20 cellular contexts compared by ENCODE assay signal in the genomic region with DNA sequence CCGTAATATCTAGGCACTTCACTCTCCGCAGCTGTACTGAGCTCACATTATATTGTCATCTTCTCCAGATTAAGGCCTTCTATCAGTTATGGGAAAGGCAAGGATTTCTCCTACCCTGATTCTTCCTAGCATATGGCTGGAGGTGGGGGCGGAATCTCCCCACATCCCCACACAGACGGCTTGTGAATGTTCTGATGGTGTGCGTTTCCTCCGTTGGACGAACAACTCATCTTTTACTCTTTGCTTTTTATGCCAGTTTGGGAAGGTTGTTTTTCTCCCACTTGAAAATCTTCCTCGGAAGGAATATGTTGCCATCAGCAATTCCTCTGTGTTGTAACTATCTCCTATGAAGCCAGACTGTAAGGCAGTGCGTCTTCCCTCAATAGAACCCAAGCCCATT. TPM values are rescaled to one million over a fixed set of nuclear protein-coding genes. Genes with fewer than 3 reads are reported as not detected.
DNase-seq lines count a peak whose midpoint lies in the region; ATAC-seq, FAIRE-seq and TF ChIP-seq lines count a peak whose summit lies in the region.
"Had no signal": no experiment of that assay in that cellular context is flagged by ENCODE, and none has a peak within 500 bp of the region (broad histone marks: within the 10 kb centered on the region; RNA-seq: fewer than 3 reads in every experiment).

No MANE protein-coding gene starts in this region.

- H2AK5ac ChIP-seq in mesenchymal stem cell (ENCODE audit: low read length, severe bottlenecking): no peak overlapping the region

- H3K36me3 ChIP-seq in bronchial epithelial cell (ENCODE audit: control insufficient read depth, insufficient read depth, low read length) (no peaks in the 10 kb centered on the region), mesenchymal stem cell (ENCODE audit: control insufficient read depth in 1 of 2, insufficient read depth in 2 of 2, low read depth in 1 of 2, low read length in 2 of 2) (peaks cover 0 to 4% of the 10 kb centered on the region in 2 experiments)
- H3K36me3 ChIP-seq: BE2C, HAP-1 had no signal

- POLR2A ChIA-PET in activated CD4-positive, alpha-beta T cell treated with anti-CD3 and anti-CD28 coated beads for 36 hours (lab: Charles Lee): no interaction called here

- H3K4me3 Mint-ChIP-seq in activated CD4-positive, alpha-beta T cell treated with anti-CD3 and anti-CD28 coated beads for 36 hours: no peak overlapping the region
- H3K4me3 Mint-ChIP-seq: CD4-positive, alpha-beta T cell had no signal

- no peak for TF ChIP-seq CTCF in bronchial epithelial cell (IDR thresholded peaks at IDR 0.05; ENCODE audit: insufficient read depth, low read length, severe bottlenecking)

- H3K27me3 ChIP-seq in bronchial epithelial cell (ENCODE audit: control insufficient read depth, insufficient read depth, low read length) (no peaks in the 10 kb centered on the region), mesenchymal stem cell (ENCODE audit: control insufficient read depth in 1 of 2, insufficient read depth in 1 of 2, low read length in 2 of 2) (no peaks in the 10 kb centered on the region)
- H3K27me3 ChIP-seq: BE2C had no signal

- CTCF ChIA-PET in activated CD4-positive, alpha-beta T cell treated with anti-CD3 and anti-CD28 coated beads for 36 hours (lab: Charles Lee): no interaction called here

- H2BK5ac ChIP-seq in mesenchymal stem cell (ENCODE audit: low read depth, low read length, poor library complexity, severe bottlenecking): no peak overlapping the region

- WGBS in mesenchymal stem cell: 98% methylated on average over 8 of the region's 9 CpGs

- H3K9me3 Mint-ChIP-seq in activated CD4-positive, alpha-beta T cell treated with anti-CD3 and anti-CD28 coated beads for 36 hours (ENCODE audit: low read depth): no peaks in the 10 kb centered on the region
- H3K9me3 Mint-ChIP-seq: CD4-positive, alpha-beta T cell had no signal

- no peaks in the 10 kb centered on the region for H3K36me3 Mint-ChIP-seq in activated CD4-positive, alpha-beta T cell treated with anti-CD3 and anti-CD28 coated beads for 36 hours (ENCODE audit: low read depth)

- peak overlapping the region; percentile 67 for H4K8ac ChIP-seq in mesenchymal stem cell (ENCODE audit: low read length)

- H3K4me1 ChIP-seq in mesenchymal stem cell (ENCODE audit: control insufficient read depth, insufficient read depth, low read depth, low read length): peaks cover 14% of the 10 kb centered on the region
- H3K4me1 ChIP-seq: Caco-2 had no signal

- peaks cover 6% of the 10 kb centered on the region for H3K4me1 Mint-ChIP-seq in activated CD4-positive, alpha-beta T cell treated with anti-CD3 and anti-CD28 coated beads for 36 hours

- no peak overlapping the region for H3K14ac ChIP-seq in mesenchymal stem cell (ENCODE audit: low read length in 2 of 2)

- no peaks in the 10 kb centered on the region for H3K9me3 ChIP-seq in mesenchymal stem cell (ENCODE audit: control insufficient read depth, low read length)
- H3K9me3 ChIP-seq: BE2C, Caco-2, HAP-1 had no signal

- DNase-seq in HTR-8/SVneo (ENCODE audit: insufficient read length, low spot score) (no peak), bronchial epithelial cell (ENCODE audit: low read depth) (no peak), mesenchymal stem cell (no peak), frontal cortex (ENCODE audit: low spot score in 2 of 2) (no peak), DMS153 (lab: John Stamatoyannopoulos, UW) (no peak)
- no peak for DNase-seq in activated CD4-positive, alpha-beta T cell treated with anti-CD3 and anti-CD28 coated beads for 36 hours
- DNase-seq: BE2C; C1 segment of cervical spinal cord; Caco-2; CD4-positive, alpha-beta T cell; DMS79; GDM1; GM23248; KG1 had no signal

- H3K27ac Mint-ChIP-seq in activated CD4-positive, alpha-beta T cell treated with anti-CD3 and anti-CD28 coated beads for 36 hours: no peak overlapping the region
- H3K27ac Mint-ChIP-seq: CD4-positive, alpha-beta T cell had no signal

- no peak overlapping the region for H3K23ac ChIP-seq in mesenchymal stem cell (ENCODE audit: low read length in 2 of 2)

- H3K4me3 ChIP-seq in bronchial epithelial cell (ENCODE audit: low read depth, low read length) (no peak overlapping the region), mesenchymal stem cell (ENCODE audit: insufficient read depth in 1 of 2, low read depth in 1 of 2, low read length in 2 of 2) (no peak overlapping the region)
- H3K4me3 ChIP-seq: GM23248, HAP-1 had no signal

- no peak overlapping the region for H2AFZ ChIP-seq in mesenchymal stem cell (ENCODE audit: low read depth, low read length)
- H2AFZ ChIP-seq: GM23248 had no signal

- peak overlapping the region; percentile 91 for H4K91ac ChIP-seq in mesenchymal stem cell (ENCODE audit: low read length)

- H2BK12ac ChIP-seq in mesenchymal stem cell (ENCODE audit: low read length in 2 of 2): peak overlapping the region; percentile 17 to 97

- peak overlapping the region; percentile 34 to 62 for H3K18ac ChIP-seq in mesenchymal stem cell (ENCODE audit: low read depth in 1 of 2, low read length in 2 of 2)

- peak overlapping the region; percentile 44 for H2BK15ac ChIP-seq in mesenchymal stem cell (ENCODE audit: low read depth, poor library complexity, severe bottlenecking)

- FAIRE-seq in HTR-8/SVneo (lab: Jason Lieb, UNC) (peak; percentile 62), bronchial epithelial cell (lab: Jason Lieb, UNC) (peak; percentile 32), frontal cortex (lab: Jason Lieb, UNC) (no peak)
- FAIRE-seq: D721Med, HepG2 had no signal

- H3K4ac ChIP-seq in mesenchymal stem cell (ENCODE audit: low read depth in 1 of 2, low read length in 2 of 2): peak overlapping the region in 1 of 2 experiments; percentile 82

- intact Hi-C loops in activated CD4-positive, alpha-beta T cell treated with anti-CD3 and anti-CD28 coated beads for 36 hours (cut with DNase I, micrococcal nuclease): no loop called here

- H3K4me2 ChIP-seq in mesenchymal stem cell (ENCODE audit: low read length, poor library complexity, severe bottlenecking): no peak overlapping the region

- peak overlapping the region; percentile 58 for H2BK120ac ChIP-seq in mesenchymal stem cell (ENCODE audit: low read depth, low read length)

- H3K79me1 ChIP-seq in mesenchymal stem cell (replicated peaks; ENCODE audit: low read length, poor library complexity, severe bottlenecking): peaks cover 36% of the 10 kb centered on the region

- no peak overlapping the region for H3K27ac ChIP-seq in mesenchymal stem cell (ENCODE audit: low read length, poor library complexity, severe bottlenecking)
- peak overlapping the region; percentile 47 for H3K27ac ChIP-seq in temporal lobe (ENCODE audit: low read depth, low read length)
- H3K27ac ChIP-seq: GM23248, HL-60 had no signal

- no peak overlapping the region for H3K9ac ChIP-seq in mesenchymal stem cell (ENCODE audit: low read length)
- H3K9ac ChIP-seq: GM23248 had no signal

- no peak for ATAC-seq in GM19395 (IDR thresholded peaks at IDR 0.05; ENCODE audit: unreplicated experiment)
- no peak for ATAC-seq in activated CD4-positive, alpha-beta T cell treated with anti-CD3 and anti-CD28 coated beads for 36 hours
- ATAC-seq: HepG2 had no signal

- H3K27me3 Mint-ChIP-seq in activated CD4-positive, alpha-beta T cell treated with anti-CD3 and anti-CD28 coated beads for 36 hours: no peaks in the 10 kb centered on the region
- H3K27me3 Mint-ChIP-seq: CD4-positive, alpha-beta T cell had no signal

RNA-seq across cellular contexts. Expression of a gene that starts 24.3 kb away (rescaled TPM):
- total RNA-seq in bronchial epithelial cell: 5.0 and 11.6 TPM in 2 replicates
- polyA plus RNA-seq in mesenchymal stem cell (2013, experiment 1 of 2): 11.5 TPM
- 11.2 TPM for polyA plus RNA-seq in mesenchymal stem cell (2013, experiment 2 of 2)
- 15.5 TPM for total RNA-seq in temporal lobe
- 14.3 TPM for total RNA-seq in frontal cortex
- total RNA-seq in activated CD4-positive, alpha-beta T cell treated with anti-CD3 and anti-CD28 coated beads for 36 hours: 1 to 10 TPM; 1.7 to 2.0 TPM
- total RNA-seq: HepG2 had no signal
